Comparison of ENCODE assay signal across 1 cellular context in the genomic region with DNA sequence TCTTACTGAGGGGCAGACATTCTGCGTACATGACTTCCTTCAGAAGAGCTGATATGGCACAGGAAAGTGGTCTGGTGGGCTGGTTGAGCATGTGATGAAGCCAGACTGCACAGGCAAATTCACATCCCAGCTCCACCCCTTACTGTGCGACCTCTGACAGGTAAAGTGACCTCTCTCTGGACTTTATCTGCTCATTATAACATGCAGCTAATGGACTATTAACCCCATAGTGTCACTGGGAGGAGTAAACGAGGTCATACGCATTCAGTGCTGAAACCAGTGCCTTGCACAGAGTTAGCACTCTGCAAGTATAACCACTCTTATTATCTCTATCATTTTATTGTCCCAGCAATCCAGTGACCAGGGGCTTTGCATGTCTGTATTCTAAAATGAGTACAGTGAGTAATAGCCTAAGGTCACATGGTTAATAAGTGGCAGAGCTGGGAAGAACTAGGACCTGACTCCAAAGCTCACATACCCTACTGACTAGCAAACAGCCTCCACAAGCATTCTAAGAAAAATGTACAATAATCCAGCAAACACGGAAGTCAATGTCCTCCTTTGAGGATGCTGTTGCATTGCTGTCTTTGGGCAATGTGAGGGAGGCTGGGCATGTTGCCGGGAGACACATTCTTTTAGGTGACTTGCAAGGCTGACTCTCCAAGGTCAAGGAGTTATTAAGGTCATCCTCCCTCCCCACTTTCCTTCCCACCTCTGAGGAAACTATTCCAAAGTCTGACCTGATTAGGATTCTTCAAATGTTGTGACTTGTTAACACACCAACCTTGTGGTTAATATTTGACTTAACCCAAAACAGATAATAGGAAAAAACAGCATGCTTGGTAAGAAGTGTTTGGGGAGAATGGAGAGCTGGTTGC.
A peak's percentile ranks its signal among the peaks of the same experiment; 100 is the strongest.
TF ChIP-seq lines count a peak whose summit lies in the region.

No MANE protein-coding gene starts in this region.

TF ChIP-seq in HepG2, 621 proteins besides CTCF, POLR2A, EP300 and RAD21 (continued from another document and continues in another):
- TF ChIP-seq ZNF407 (CRISPR knock-in tag; IDR thresholded peaks at IDR 0.05; ENCODE audit: not compliant biosample characterization): no peak
- no peak for TF ChIP-seq POLR2G (IDR thresholded peaks at IDR 0.05; ENCODE audit: low read depth, low read length)
- TF ChIP-seq HMG20A (CRISPR knock-in tag; IDR thresholded peaks at IDR 0.05; ENCODE audit: borderline replicate concordance): peak; percentile 47; the same call in 1 of the 2 replicates
- TF ChIP-seq KMT2A (CRISPR knock-in tag; IDR thresholded peaks at IDR 0.05): peak; percentile 33; the same call in 1 of the 2 replicates
- no peak for TF ChIP-seq ZNF879 (CRISPR knock-in tag; IDR thresholded peaks at IDR 0.05)
- TF ChIP-seq SNAPC2 (CRISPR knock-in tag; IDR thresholded peaks at IDR 0.05): no peak
- TF ChIP-seq HOMEZ (CRISPR knock-in tag; IDR thresholded peaks at IDR 0.05; ENCODE audit: low read depth): peak; percentile 63; the same call in 1 of the 2 replicates
- peak; percentile 47; the same call in 1 of the 2 replicates for TF ChIP-seq EHMT2 (IDR thresholded peaks at IDR 0.05; ENCODE audit: borderline replicate concordance, low read depth, low read length)
- TF ChIP-seq ZNF333 (CRISPR knock-in tag; IDR thresholded peaks at IDR 0.05; ENCODE audit: borderline replicate concordance): peak; percentile 53; the same call in 1 of the 2 replicates
- TF ChIP-seq, protein P1, sequence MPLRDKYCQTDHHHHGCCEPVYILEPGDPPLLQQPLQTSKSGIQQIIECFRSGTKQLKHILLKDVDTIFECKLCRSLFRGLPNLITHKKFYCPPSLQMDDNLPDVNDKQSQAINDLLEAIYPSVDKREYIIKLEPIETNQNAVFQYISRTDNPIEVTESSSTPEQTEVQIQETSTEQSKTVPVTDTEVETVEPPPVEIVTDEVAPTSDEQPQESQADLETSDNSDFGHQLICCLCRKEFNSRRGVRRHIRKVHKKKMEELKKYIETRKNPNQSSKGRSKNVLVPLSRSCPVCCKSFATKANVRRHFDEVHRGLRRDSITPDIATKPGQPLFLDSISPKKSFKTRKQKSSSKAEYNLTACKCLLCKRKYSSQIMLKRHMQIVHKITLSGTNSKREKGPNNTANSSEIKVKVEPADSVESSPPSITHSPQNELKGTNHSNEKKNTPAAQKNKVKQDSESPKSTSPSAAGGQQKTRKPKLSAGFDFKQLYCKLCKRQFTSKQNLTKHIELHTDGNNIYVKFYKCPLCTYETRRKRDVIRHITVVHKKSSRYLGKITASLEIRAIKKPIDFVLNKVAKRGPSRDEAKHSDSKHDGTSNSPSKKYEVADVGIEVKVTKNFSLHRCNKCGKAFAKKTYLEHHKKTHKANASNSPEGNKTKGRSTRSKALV (CRISPR knock-in tag; IDR thresholded peaks at IDR 0.05): no peak
- no peak for TF ChIP-seq HNRNPL (IDR thresholded peaks at IDR 0.05; ENCODE audit: low read depth, low read length)
- 0 out of 2 replicates have a peak, but pooled peaks have one; percentile 21 for TF ChIP-seq CBFB (CRISPR knock-in tag; IDR thresholded peaks at IDR 0.05)
- peak; percentile 29; the same call in 1 of the 2 replicates for TF ChIP-seq FOSL2 (CRISPR knock-in tag; IDR thresholded peaks at IDR 0.05)
- no peak for TF ChIP-seq ZNF550 (CRISPR knock-in tag; IDR thresholded peaks at IDR 0.05; ENCODE audit: borderline replicate concordance)
- TF ChIP-seq LCORL (IDR thresholded peaks at IDR 0.05): peak; percentile 44; the same call in 1 of the 2 replicates
- peak; percentile 42; the same call in 1 of the 2 replicates for TF ChIP-seq LCORL (CRISPR knock-in tag; IDR thresholded peaks at IDR 0.05)
- TF ChIP-seq ZNF605 (CRISPR knock-in tag; IDR thresholded peaks at IDR 0.05): 0 out of 2 replicates have a peak, but pooled peaks have one; percentile 41
- TF ChIP-seq BCL3 (CRISPR knock-in tag; IDR thresholded peaks at IDR 0.05): no peak
- TF ChIP-seq, protein P2, sequence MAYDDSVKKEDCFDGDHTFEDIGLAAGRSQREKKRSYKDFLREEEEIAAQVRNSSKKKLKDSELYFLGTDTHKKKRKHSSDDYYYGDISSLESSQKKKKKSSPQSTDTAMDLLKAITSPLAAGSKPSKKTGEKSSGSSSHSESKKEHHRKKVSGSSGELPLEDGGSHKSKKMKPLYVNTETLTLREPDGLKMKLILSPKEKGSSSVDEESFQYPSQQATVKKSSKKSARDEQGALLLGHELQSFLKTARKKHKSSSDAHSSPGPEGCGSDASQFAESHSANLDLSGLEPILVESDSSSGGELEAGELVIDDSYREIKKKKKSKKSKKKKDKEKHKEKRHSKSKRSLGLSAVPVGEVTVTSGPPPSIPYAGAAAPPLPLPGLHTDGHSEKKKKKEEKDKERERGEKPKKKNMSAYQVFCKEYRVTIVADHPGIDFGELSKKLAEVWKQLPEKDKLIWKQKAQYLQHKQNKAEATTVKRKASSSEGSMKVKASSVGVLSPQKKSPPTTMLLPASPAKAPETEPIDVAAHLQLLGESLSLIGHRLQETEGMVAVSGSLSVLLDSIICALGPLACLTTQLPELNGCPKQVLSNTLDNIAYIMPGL (CRISPR knock-in tag; IDR thresholded peaks at IDR 0.05; ENCODE audit: borderline replicate concordance in 1 of 2, low read depth in 1 of 2): peak in 1 of 2 experiments; percentile 25; a peak in 1 of 4 replicates
- TF ChIP-seq NFE2L1 (CRISPR knock-in tag; IDR thresholded peaks at IDR 0.05; ENCODE audit: borderline replicate concordance): no peak
- no peak for TF ChIP-seq ZSCAN20 (CRISPR knock-in tag; IDR thresholded peaks at IDR 0.05; ENCODE audit: borderline replicate concordance)
- 0 out of 2 replicates have a peak, but pooled peaks have one; percentile 17 for TF ChIP-seq PPARG (CRISPR knock-in tag; conservative IDR thresholded peaks at IDR 0.05)
- 0 out of 2 replicates have a peak, but pooled peaks have one; percentile 32 for TF ChIP-seq MIER3 (CRISPR knock-in tag; IDR thresholded peaks at IDR 0.05; ENCODE audit: borderline replicate concordance)
- peak; percentile 89 for TF ChIP-seq NCOR1 (IDR thresholded peaks at IDR 0.05; ENCODE audit: borderline replicate concordance, low read length)
- no peak for TF ChIP-seq ZBTB7A (CRISPR knock-in tag; IDR thresholded peaks at IDR 0.05)
- 0 out of 2 replicates have a peak, but pooled peaks have one; percentile 36 for TF ChIP-seq DRAP1 (CRISPR knock-in tag; IDR thresholded peaks at IDR 0.05)
- TF ChIP-seq, protein P3, sequence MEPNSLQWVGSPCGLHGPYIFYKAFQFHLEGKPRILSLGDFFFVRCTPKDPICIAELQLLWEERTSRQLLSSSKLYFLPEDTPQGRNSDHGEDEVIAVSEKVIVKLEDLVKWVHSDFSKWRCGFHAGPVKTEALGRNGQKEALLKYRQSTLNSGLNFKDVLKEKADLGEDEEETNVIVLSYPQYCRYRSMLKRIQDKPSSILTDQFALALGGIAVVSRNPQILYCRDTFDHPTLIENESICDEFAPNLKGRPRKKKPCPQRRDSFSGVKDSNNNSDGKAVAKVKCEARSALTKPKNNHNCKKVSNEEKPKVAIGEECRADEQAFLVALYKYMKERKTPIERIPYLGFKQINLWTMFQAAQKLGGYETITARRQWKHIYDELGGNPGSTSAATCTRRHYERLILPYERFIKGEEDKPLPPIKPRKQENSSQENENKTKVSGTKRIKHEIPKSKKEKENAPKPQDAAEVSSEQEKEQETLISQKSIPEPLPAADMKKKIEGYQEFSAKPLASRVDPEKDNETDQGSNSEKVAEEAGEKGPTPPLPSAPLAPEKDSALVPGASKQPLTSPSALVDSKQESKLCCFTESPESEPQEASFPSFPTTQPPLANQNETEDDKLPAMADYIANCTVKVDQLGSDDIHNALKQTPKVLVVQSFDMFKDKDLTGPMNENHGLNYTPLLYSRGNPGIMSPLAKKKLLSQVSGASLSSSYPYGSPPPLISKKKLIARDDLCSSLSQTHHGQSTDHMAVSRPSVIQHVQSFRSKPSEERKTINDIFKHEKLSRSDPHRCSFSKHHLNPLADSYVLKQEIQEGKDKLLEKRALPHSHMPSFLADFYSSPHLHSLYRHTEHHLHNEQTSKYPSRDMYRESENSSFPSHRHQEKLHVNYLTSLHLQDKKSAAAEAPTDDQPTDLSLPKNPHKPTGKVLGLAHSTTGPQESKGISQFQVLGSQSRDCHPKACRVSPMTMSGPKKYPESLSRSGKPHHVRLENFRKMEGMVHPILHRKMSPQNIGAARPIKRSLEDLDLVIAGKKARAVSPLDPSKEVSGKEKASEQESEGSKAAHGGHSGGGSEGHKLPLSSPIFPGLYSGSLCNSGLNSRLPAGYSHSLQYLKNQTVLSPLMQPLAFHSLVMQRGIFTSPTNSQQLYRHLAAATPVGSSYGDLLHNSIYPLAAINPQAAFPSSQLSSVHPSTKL (CRISPR knock-in tag; IDR thresholded peaks at IDR 0.05): peak; percentile 90
- no peak for TF ChIP-seq ZBTB38 (CRISPR knock-in tag; IDR thresholded peaks at IDR 0.05)
- TF ChIP-seq EZH2 (conservative IDR thresholded peaks at IDR 0.05; ENCODE audit: low read depth, low read length): no peak
- TF ChIP-seq GTF3A (CRISPR knock-in tag; conservative IDR thresholded peaks at IDR 0.05): no peak
- no peak for TF ChIP-seq FOXA1 (IDR thresholded peaks at IDR 0.05)
- no peak for TF ChIP-seq FOXA1 (CRISPR knock-in tag; IDR thresholded peaks at IDR 0.05)
